Comparison of ENCODE assay signal across 19 cellular contexts in the genomic region with DNA sequence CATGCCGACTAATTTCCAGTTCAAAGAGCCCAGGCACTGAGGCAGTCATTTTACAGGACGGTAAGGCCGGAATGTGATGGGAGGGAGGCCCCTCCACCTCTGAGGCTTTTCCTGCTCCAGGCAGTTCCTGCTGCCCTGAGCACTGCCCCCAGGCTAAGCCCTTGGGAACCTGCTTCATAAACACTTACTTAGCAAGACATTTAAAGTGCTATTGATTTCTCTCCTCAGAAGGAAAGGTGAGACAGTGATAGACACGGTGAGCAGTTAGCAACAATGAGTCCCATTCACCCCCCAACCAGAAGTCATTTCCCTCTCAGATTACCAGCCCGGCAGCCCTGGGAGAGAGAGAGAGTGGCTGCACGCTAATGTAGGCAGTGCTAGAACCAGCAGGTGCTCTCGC.
A peak's percentile ranks its signal among the peaks of the same experiment; 100 is the strongest.
DNase-seq lines count a peak whose midpoint lies in the region; ATAC-seq, FAIRE-seq and TF ChIP-seq lines count a peak whose summit lies in the region.
"Had no signal": no experiment of that assay in that cellular context is flagged by ENCODE, and none has a peak within 500 bp of the region (broad histone marks: within the 10 kb centered on the region; RNA-seq: fewer than 3 reads in every experiment).

No MANE protein-coding gene starts in this region.

- H3K4me2 ChIP-seq in parathyroid adenoma (ENCODE audit: low read length): peak overlapping the region; percentile 8
- H3K4me2 ChIP-seq: BLaER1 had no signal

- POLR2A ChIA-PET in CD4-positive, alpha-beta T cell (lab: Charles Lee): no interaction called here

- H3K36me3 Mint-ChIP-seq in CD4-positive, alpha-beta T cell (ENCODE audit: low read depth): no peaks in the 10 kb centered on the region
- H3K36me3 Mint-ChIP-seq: brain; stimulated activated naive B cell treated with anti-CD40 and anti-IgM and Interleukin-4, amounts not matched to agents 10 μg/mL and 1 μg/mL and 100 μg/mL, for 72 hours had no signal

- no peaks in the 10 kb centered on the region for H3K9me3 Mint-ChIP-seq in CD4-positive, alpha-beta T cell
- H3K9me3 Mint-ChIP-seq: IgD-negative memory B cell; T-helper 1 cell treated with Interleukin-12 subunit alpha and Interleukin-12 subunit beta and Interleukin-4 antibody, amounts not matched to agents 30 μg/mL and 1 μg/mL, for 36 hours had no signal

- no peaks in the 10 kb centered on the region for H3K4me1 ChIP-seq in parathyroid adenoma
- H3K4me1 ChIP-seq: BLaER1, upper lobe of left lung had no signal

- no peak for TF ChIP-seq CTCF in parathyroid adenoma (IDR thresholded peaks at IDR 0.05)
- TF ChIP-seq CTCF in CD4-positive, alpha-beta T cell (IDR thresholded peaks at IDR 0.05): no peak

- peaks cover 11% of the 10 kb centered on the region for H3K27me3 Mint-ChIP-seq in CD4-positive, alpha-beta T cell
- H3K27me3 Mint-ChIP-seq: IgD-negative memory B cell; stimulated activated naive B cell treated with anti-CD40 and anti-IgM and Interleukin-4, amounts not matched to agents 10 μg/mL and 1 μg/mL and 100 μg/mL, for 72 hours had no signal

- no peak overlapping the region for H3K4me3 ChIP-seq in parathyroid adenoma (ENCODE audit: low read depth, low read length)
- H3K4me3 ChIP-seq: BLaER1, GM12878, upper lobe of left lung had no signal

- peak; percentile 68 for DNase-seq in NCI-H1105 (lab: John Stamatoyannopoulos, UW)
- DNase-seq in NCI-H2171 treated with DMSO at 0.1 percent for 48 hours (lab: John Stamatoyannopoulos, UW): peak; percentile 88
- peak; percentile 5 for DNase-seq in astrocyte of the hippocampus (ENCODE audit: low read depth, low spot score)
- DNase-seq in pons (ENCODE audit: low spot score): no peak
- DNase-seq in NCI-H82 treated with DMSO at 0.1 percent for 48 hours (lab: John Stamatoyannopoulos, UW; ENCODE audit: unreplicated experiment): no peak
- DNase-seq in H54 (ENCODE audit: insufficient read length, low spot score): no peak
- no peak for DNase-seq in CD4-positive, alpha-beta T cell
- DNase-seq: activated CD4-positive, CD25-positive, alpha-beta regulatory T cell treated with anti-CD3 and anti-CD28 coated beads, Interleukin-2, amount 50 U/mL, for 72 hours; activated naive CD4-positive, alpha-beta T cell treated with Interleukin-2 at 50 U/mL for 16 hours; NCI-H226; stimulated activated naive B cell treated with anti-CD40 and anti-IgM and Interleukin-4, amounts not matched to agents 10 μg/mL and 1 μg/mL and 100 μg/mL, for 72 hours; upper lobe of left lung had no signal

- H3K4me1 Mint-ChIP-seq in CD4-positive, alpha-beta T cell (ENCODE audit: low read depth): no peaks in the 10 kb centered on the region
- H3K4me1 Mint-ChIP-seq: IgD-negative memory B cell; stimulated activated naive B cell treated with anti-CD40 and anti-IgM and Interleukin-4, amounts not matched to agents 10 μg/mL and 1 μg/mL and 100 μg/mL, for 72 hours had no signal

- TF ChIP-seq POLR2A in H54 (IDR thresholded peaks at IDR 0.05; ENCODE audit: low read depth, low read length): no peak

- no peak for ATAC-seq in CD4-positive, alpha-beta T cell (ENCODE audit: poor library complexity)
- ATAC-seq: GM12878; stimulated activated naive B cell treated with anti-CD40 and anti-IgM and Interleukin-4, amounts not matched to agents 10 μg/mL and 1 μg/mL and 100 μg/mL, for 72 hours had no signal

- H3K4me3 Mint-ChIP-seq in CD4-positive, alpha-beta T cell: no peak overlapping the region
- H3K4me3 Mint-ChIP-seq: brain; IgD-negative memory B cell; stimulated activated naive B cell treated with anti-CD40 and anti-IgM and Interleukin-4, amounts not matched to agents 10 μg/mL and 1 μg/mL and 100 μg/mL, for 72 hours; T-helper 1 cell treated with Interleukin-12 subunit alpha and Interleukin-12 subunit beta and Interleukin-4 antibody, amounts not matched to agents 30 μg/mL and 1 μg/mL, for 36 hours had no signal

- no peak for FAIRE-seq in H54 (lab: Jason Lieb, UNC)
- FAIRE-seq: GM12878 had no signal

- CTCF ChIA-PET in CD4-positive, alpha-beta T cell (lab: Charles Lee): no interaction called here

- intact Hi-C loops in CD4-positive, alpha-beta T cell (cut with DNase I, micrococcal nuclease): no loop called here

- H3K27ac ChIP-seq in parathyroid adenoma: no peak overlapping the region
- H3K27ac ChIP-seq in CD4-positive, alpha-beta T cell (ENCODE audit: low read depth, low read length): no peak overlapping the region
- H3K27ac ChIP-seq: BLaER1, neutrophil, upper lobe of left lung had no signal

- no peak overlapping the region for H3K9ac ChIP-seq in parathyroid adenoma
- H3K9ac ChIP-seq: BLaER1 had no signal

- no peaks in the 10 kb centered on the region for H3K27me3 ChIP-seq in parathyroid adenoma (ENCODE audit: control insufficient read depth, insufficient read depth, low read length)
- no peaks in the 10 kb centered on the region for H3K27me3 ChIP-seq in CD4-positive, alpha-beta T cell (ENCODE audit: control insufficient read depth, insufficient read depth, low read length)
- H3K27me3 ChIP-seq: BLaER1, neutrophil, upper lobe of left lung had no signal

- no peak overlapping the region for H3K27ac Mint-ChIP-seq in CD4-positive, alpha-beta T cell
- H3K27ac Mint-ChIP-seq: IgD-negative memory B cell; stimulated activated naive B cell treated with anti-CD40 and anti-IgM and Interleukin-4, amounts not matched to agents 10 μg/mL and 1 μg/mL and 100 μg/mL, for 72 hours; T-helper 1 cell treated with Interleukin-12 subunit alpha and Interleukin-12 subunit beta and Interleukin-4 antibody, amounts not matched to agents 30 μg/mL and 1 μg/mL, for 36 hours had no signal

- H3K36me3 ChIP-seq in parathyroid adenoma (ENCODE audit: control insufficient read depth, insufficient read depth, low read length): no peaks in the 10 kb centered on the region
- H3K36me3 ChIP-seq: BLaER1, neutrophil, upper lobe of left lung had no signal

- no peaks in the 10 kb centered on the region for H3K79me2 ChIP-seq in parathyroid adenoma

- peak overlapping the region; percentile 57 for H2AFZ ChIP-seq in parathyroid adenoma

- H3K9me3 ChIP-seq in parathyroid adenoma (ENCODE audit: control insufficient read depth, low read length): no peaks in the 10 kb centered on the region
- no peaks in the 10 kb centered on the region for H3K9me3 ChIP-seq in CD4-positive, alpha-beta T cell (ENCODE audit: control insufficient read depth, low read length)
- H3K9me3 ChIP-seq: BLaER1, neutrophil, upper lobe of left lung had no signal

Comparison
In these comparisons a context has a peak if more than half of its experiments do, and no peak if none do; other contexts are left out.
1. DNase-seq: peak in NCI-H1105 (single experiment), NCI-H2171 treated with DMSO at 0.1 percent for 48 hours (single experiment) and astrocyte of the hippocampus (single experiment); none in pons (single experiment), NCI-H82 treated with DMSO at 0.1 percent for 48 hours (single experiment), H54 (single experiment) and CD4-positive, alpha-beta T cell (0 of 10).